ENCODE assay signal across 30 cellular contexts in genomic region chr10:100133801-100134200, GRCh38. TPM values are rescaled to one million over a fixed set of nuclear protein-coding genes. Genes with fewer than 3 reads are reported as not detected.
"Had no signal": no experiment of that assay in that cellular context is flagged by ENCODE, and none has a peak within 500 bp of the region (broad histone marks: within the 10 kb centered on the region; RNA-seq: fewer than 3 reads in every experiment).

No MANE protein-coding gene starts in this region.

- H3K36me3 ChIP-seq: colonic mucosa, gastrocnemius medialis, lower lobe of right lung, neutrophil, right atrium auricular region, sigmoid colon, thoracic aorta, tibial nerve, upper lobe of left lung, uterus had no signal

- DNase-seq: colonic mucosa; effector CD8-positive, alpha-beta T cell; endodermal cell; foreskin fibroblast; gastrocnemius medialis; head of caudate nucleus; left ventricle myocardium superior; lower lobe of right lung; natural killer cell; sigmoid colon; stimulated activated CD4-positive, alpha-beta T cell treated with anti-CD3 and anti-CD28 coated beads, Interleukin-4, amount 100 ng/mL, for 4 hours; stimulated activated naive B cell treated with anti-CD40 and anti-IgM and Interleukin-4, amounts not matched to agents 10 μg/mL and 1 μg/mL and 100 μg/mL, for 72 hours; upper lobe of left lung; uterus had no signal

- H3K4me1 ChIP-seq: colonic mucosa, gastrocnemius medialis, lower lobe of right lung, right atrium auricular region, sigmoid colon, tibial nerve, upper lobe of left lung, uterus had no signal

- H3K9me3 Mint-ChIP-seq: natural killer cell had no signal

- H3K36me3 Mint-ChIP-seq: natural killer cell; stimulated activated naive B cell treated with anti-CD40 and anti-IgM and Interleukin-4, amounts not matched to agents 10 μg/mL and 1 μg/mL and 100 μg/mL, for 72 hours had no signal

- ATAC-seq: esophagus mucosa, gastrocnemius medialis, left ventricle myocardium superior, lower lobe of right lung had no signal

- FAIRE-seq: keratinocyte had no signal

- H3K9ac ChIP-seq: parathyroid adenoma had no signal

- H3K27me3 ChIP-seq: colonic mucosa, gastrocnemius medialis, right atrium auricular region, sigmoid colon, upper lobe of left lung, uterus had no signal

- H3K9me3 ChIP-seq: colonic mucosa, gastrocnemius medialis, lower lobe of right lung, neutrophil, sigmoid colon, thoracic aorta, upper lobe of left lung, uterus had no signal

- H3K4me3 Mint-ChIP-seq: dendritic cell treated with granulocyte-macrophage colony-stimulating factor and Interleukin-4, amounts not matched to agents 40 ng/mL and 50 ng/mL, for 4 days; endodermal cell; natural killer cell; stimulated activated naive B cell treated with anti-CD40 and anti-IgM and Interleukin-4, amounts not matched to agents 10 μg/mL and 1 μg/mL and 100 μg/mL, for 72 hours; stimulated activated naive CD8-positive, alpha-beta T cell treated with anti-CD3 and anti-CD28 coated beads, Interleukin-15, Interleukin-2, amounts not matched to agents 100 ng/mL and 50 ng/mL, for 24 hours had no signal

- H3K4me1 Mint-ChIP-seq: endodermal cell; natural killer cell; stimulated activated naive B cell treated with anti-CD40 and anti-IgM and Interleukin-4, amounts not matched to agents 10 μg/mL and 1 μg/mL and 100 μg/mL, for 72 hours had no signal

- H3K27ac ChIP-seq: colonic mucosa, epithelial cell of prostate, gastrocnemius medialis, lower lobe of right lung, neutrophil, parathyroid adenoma, right atrium auricular region, sigmoid colon, thoracic aorta, tibial nerve, upper lobe of left lung, uterus had no signal

- H2AFZ ChIP-seq: parathyroid adenoma had no signal

- H3K27ac Mint-ChIP-seq: dendritic cell treated with granulocyte-macrophage colony-stimulating factor and Interleukin-4, amounts not matched to agents 40 ng/mL and 50 ng/mL, for 4 days; endodermal cell; natural killer cell; progenitor cell of endocrine pancreas; stimulated activated naive B cell treated with anti-CD40 and anti-IgM and Interleukin-4, amounts not matched to agents 10 μg/mL and 1 μg/mL and 100 μg/mL, for 72 hours; stimulated activated naive CD8-positive, alpha-beta T cell treated with anti-CD3 and anti-CD28 coated beads, Interleukin-15, Interleukin-2, amounts not matched to agents 100 ng/mL and 50 ng/mL, for 24 hours had no signal

- H3K79me2 ChIP-seq: parathyroid adenoma had no signal

- H3K4me3 ChIP-seq: colonic mucosa, gastrocnemius medialis, lower lobe of right lung, right atrium auricular region, sigmoid colon, thoracic aorta, tibial nerve, upper lobe of left lung, uterus had no signal

- H3K27me3 Mint-ChIP-seq: progenitor cell of endocrine pancreas had no signal

RNA-seq across cellular contexts. Expression of gene CPN1, which starts 52.1 kb away (rescaled TPM):
- total RNA-seq: colonic mucosa, esophagus mucosa, glomerular endothelial cell, left ventricle myocardium superior, lower lobe of right lung, mesenteric fat pad, natural killer cell, omental fat pad, right atrium auricular region, sigmoid colon, skeletal muscle tissue, thoracic aorta, tibial nerve, upper lobe of left lung, uterus had no signal
- polyA plus RNA-seq: keratinocyte, neural cell had no signal
